In the genomic region with DNA sequence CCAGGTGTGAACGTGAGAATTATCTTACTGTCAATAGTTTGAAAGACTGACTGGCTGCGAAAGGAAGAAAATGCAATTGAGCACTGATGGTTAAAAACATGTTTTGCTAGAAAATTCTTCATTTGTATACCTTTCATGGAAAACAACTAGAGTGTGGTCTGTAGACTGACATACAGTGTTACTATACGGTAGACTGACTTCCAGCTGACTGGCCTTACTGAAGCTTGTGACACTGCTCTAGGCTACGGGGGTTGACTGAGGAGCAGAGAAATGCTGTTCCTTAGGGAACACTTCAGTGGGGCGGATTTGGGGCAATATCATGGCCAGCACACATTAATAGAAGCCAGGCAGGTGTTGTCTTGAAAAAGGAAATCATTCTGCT, we compare ENCODE assay signal across 1 cellular context.
TF ChIP-seq lines count a peak whose summit lies in the region.

No MANE protein-coding gene starts in this region.

TF ChIP-seq in WTC11, 78 proteins besides CTCF, POLR2A, EP300 and RAD21 (continued from another document):
- no peak for TF ChIP-seq TEAD4 (CRISPR knock-in tag; IDR thresholded peaks at IDR 0.05)
